ENCODE assay signal across 31 cellular contexts in the genomic region with DNA sequence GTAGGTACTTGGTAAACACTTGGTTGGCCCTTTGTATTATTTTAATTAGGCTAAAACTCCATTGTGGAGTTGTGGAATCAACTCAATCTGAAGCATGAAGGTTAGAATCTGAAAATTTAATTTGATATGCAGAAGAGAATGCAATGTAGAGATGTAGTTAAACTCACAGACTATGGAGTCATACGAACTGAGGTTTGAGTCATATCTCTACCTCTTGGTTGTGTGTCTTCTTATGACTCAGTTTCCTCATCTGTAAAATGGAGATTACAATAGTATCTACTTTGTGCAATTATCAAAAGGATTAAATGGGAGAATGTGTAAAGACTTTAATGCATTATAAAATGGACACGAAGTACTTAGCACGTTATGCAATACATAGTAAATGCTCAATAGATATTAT.
"Had no signal": no experiment of that assay in that cellular context is flagged by ENCODE, and none has a peak within 500 bp of the region (broad histone marks: within the 10 kb centered on the region; RNA-seq: fewer than 3 reads in every experiment).

No MANE protein-coding gene starts in this region.

- H3K4me1 Mint-ChIP-seq: activated B cell treated with CpG ODN at 0.5 μM for 24 hours; activated CD4-positive, alpha-beta T cell treated with anti-CD3 and anti-CD28 coated beads, Interleukin-2, amount 10 ng/mL, durations not matched to agents 24 days and 14 days; activated naive CD8-positive, alpha-beta T cell treated with anti-CD3 and anti-CD28 coated beads, Interleukin-2, amount 10 ng/mL, durations not matched to agents 7 days and 5 days; brain; central memory CD8-positive, alpha-beta T cell had no signal

- DNase-seq: activated B cell treated with CpG ODN at 0.5 μM for 24 hours; activated CD4-positive, alpha-beta memory T cell treated with anti-CD3 and anti-CD28 coated beads for 36 hours; activated CD4-positive, alpha-beta T cell treated with anti-CD3 and anti-CD28 coated beads, Interleukin-2, amount 10 ng/mL, durations not matched to agents 24 days and 14 days; activated CD4-positive, alpha-beta T cell treated with anti-CD3 and anti-CD28 coated beads, Interleukin-2, amount 50 U/mL, for 1 hour; activated CD4-positive, alpha-beta T cell treated with anti-CD3 and anti-CD28 coated beads, Interleukin-2, amount 50 U/mL, for 4 hours; activated CD4-positive, CD25-positive, alpha-beta regulatory T cell treated with anti-CD3 and anti-CD28 coated beads, Interleukin-2, amount 50 U/mL, for 72 hours; activated CD8-positive, alpha-beta memory T cell treated with anti-CD3 and anti-CD28 coated beads, Interleukin-2, amount 50 U/mL, for 4 hours; activated CD8-positive, alpha-beta T cell treated with anti-CD3 and anti-CD28 coated beads for 36 hours; activated effector memory CD4-positive, alpha-beta T cell treated with Interleukin-2 at 50 U/mL for 16 hours; activated gamma-delta T cell; activated naive CD4-positive, alpha-beta T cell treated with anti-CD3 and anti-CD28 coated beads, Interleukin-2, amount 50 U/mL, for 16 hours; activated naive CD4-positive, alpha-beta T cell treated with Interleukin-2 at 50 U/mL for 16 hours; activated naive CD8-positive, alpha-beta T cell treated with anti-CD3 and anti-CD28 coated beads, Interleukin-2, amount 10 ng/mL, durations not matched to agents 7 days and 5 days; activated naive CD8-positive, alpha-beta T cell treated with anti-CD3 and anti-CD28 coated beads, Interleukin-2, amount 50 U/mL, for 24 hours; activated T-cell treated with anti-CD3 and anti-CD28 coated beads for 4 hours; activated T-cell treated with anti-CD3 and anti-CD28 coated beads, Interleukin-2, amount 50 U/mL, for 1 hour; activated T-cell treated with anti-CD3 and anti-CD28 coated beads, Interleukin-2, amount 50 U/mL, for 4 hours; amygdala; anterior cingulate cortex; caudate nucleus; cerebellar nuclear complex; colonic mucosa; T-helper 1 cell; T-helper 9 cell had no signal

- H3K36me3 Mint-ChIP-seq: activated naive CD8-positive, alpha-beta T cell treated with anti-CD3 and anti-CD28 coated beads, Interleukin-2, amount 10 ng/mL, durations not matched to agents 7 days and 5 days had no signal

- H3K27ac Mint-ChIP-seq: activated B cell treated with CpG ODN at 0.5 μM for 24 hours; activated CD4-positive, alpha-beta memory T cell treated with anti-CD3 and anti-CD28 coated beads for 36 hours; activated CD4-positive, alpha-beta T cell treated with anti-CD3 and anti-CD28 coated beads, Interleukin-2, amount 10 ng/mL, durations not matched to agents 24 days and 14 days; activated CD8-positive, alpha-beta T cell treated with anti-CD3 and anti-CD28 coated beads for 36 hours; activated naive CD8-positive, alpha-beta T cell; activated naive CD8-positive, alpha-beta T cell treated with anti-CD3 and anti-CD28 coated beads, Interleukin-2, amount 10 ng/mL, durations not matched to agents 7 days and 5 days; activated naive CD8-positive, alpha-beta T cell treated with anti-CD3 and anti-CD28 coated beads, Interleukin-2, amount 50 U/mL, for 24 hours; activated T-helper 1 cell treated with anti-CD3 and anti-CD28 coated beads, Interleukin-12 subunit alpha, Interleukin-12 subunit beta, Interleukin-2, Interleukin-4 antibody, amounts not matched to agents 30 ng/mL and 10 ng/mL and 1 ng/mL, durations not matched to agents 14 hours and 24 hours and 36 hours; activated T-helper 2 cell treated with anti-CD3 and anti-CD28 coated beads, Interferon-gamma antibody, Interleukin-2, Interleukin-4, amounts not matched to agents 10 μg/mL and 5 μg/mL and 100 μg/mL, durations not matched to agents 14 hours and 24 hours and 36 hours; brain; T-helper 1 cell treated with Interleukin-12 subunit alpha and Interleukin-12 subunit beta and Interleukin-4 antibody, amounts not matched to agents 30 μg/mL and 1 μg/mL, for 36 hours; T-helper 2 cell treated with Interferon-gamma antibody and Interleukin-4, amounts not matched to agents 5 μg/mL and 100 μg/mL, for 36 hours had no signal

- H3K27me3 Mint-ChIP-seq: activated CD4-positive, alpha-beta memory T cell treated with anti-CD3 and anti-CD28 coated beads for 36 hours; activated CD4-positive, alpha-beta T cell treated with anti-CD3 and anti-CD28 coated beads, Interleukin-2, amount 10 ng/mL, durations not matched to agents 24 days and 14 days; activated CD8-positive, alpha-beta T cell treated with anti-CD3 and anti-CD28 coated beads for 36 hours; activated naive CD8-positive, alpha-beta T cell; activated naive CD8-positive, alpha-beta T cell treated with anti-CD3 and anti-CD28 coated beads, Interleukin-2, amount 10 ng/mL, durations not matched to agents 7 days and 5 days; brain had no signal

- H3K9me3 Mint-ChIP-seq: T-helper 2 cell treated with Interferon-gamma antibody and Interleukin-4, amounts not matched to agents 5 μg/mL and 100 μg/mL, for 36 hours had no signal

- H3K4me3 Mint-ChIP-seq: activated B cell treated with CpG ODN at 0.5 μM for 24 hours; activated CD4-positive, alpha-beta memory T cell treated with anti-CD3 and anti-CD28 coated beads for 36 hours; activated CD4-positive, alpha-beta T cell treated with anti-CD3 and anti-CD28 coated beads, Interleukin-2, amount 10 ng/mL, durations not matched to agents 24 days and 14 days; activated CD8-positive, alpha-beta T cell treated with anti-CD3 and anti-CD28 coated beads for 36 hours; activated naive CD8-positive, alpha-beta T cell; activated naive CD8-positive, alpha-beta T cell treated with anti-CD3 and anti-CD28 coated beads, Interleukin-2, amount 10 ng/mL, durations not matched to agents 7 days and 5 days; activated naive CD8-positive, alpha-beta T cell treated with anti-CD3 and anti-CD28 coated beads, Interleukin-2, amount 50 U/mL, for 24 hours; activated T-cell treated with anti-CD3 and anti-CD28 coated beads, Interleukin-2, amount 50 U/mL, for 4 hours; activated T-helper 1 cell treated with anti-CD3 and anti-CD28 coated beads, Interleukin-12 subunit alpha, Interleukin-12 subunit beta, Interleukin-2, Interleukin-4 antibody, amounts not matched to agents 30 ng/mL and 10 ng/mL and 1 ng/mL, durations not matched to agents 14 hours and 24 hours and 36 hours; brain; central memory CD8-positive, alpha-beta T cell; T-helper 1 cell treated with Interleukin-12 subunit alpha and Interleukin-12 subunit beta and Interleukin-4 antibody, amounts not matched to agents 30 μg/mL and 1 μg/mL, for 36 hours; T-helper 2 cell treated with Interferon-gamma antibody and Interleukin-4, amounts not matched to agents 5 μg/mL and 100 μg/mL, for 36 hours had no signal

- ATAC-seq: activated CD8-positive, alpha-beta T cell treated with anti-CD3 and anti-CD28 coated beads for 36 hours; activated naive CD8-positive, alpha-beta T cell treated with anti-CD3 and anti-CD28 coated beads, Interleukin-2, amount 50 U/mL, for 24 hours had no signal
